9 cellular contexts compared by ENCODE assay signal in the genomic region with DNA sequence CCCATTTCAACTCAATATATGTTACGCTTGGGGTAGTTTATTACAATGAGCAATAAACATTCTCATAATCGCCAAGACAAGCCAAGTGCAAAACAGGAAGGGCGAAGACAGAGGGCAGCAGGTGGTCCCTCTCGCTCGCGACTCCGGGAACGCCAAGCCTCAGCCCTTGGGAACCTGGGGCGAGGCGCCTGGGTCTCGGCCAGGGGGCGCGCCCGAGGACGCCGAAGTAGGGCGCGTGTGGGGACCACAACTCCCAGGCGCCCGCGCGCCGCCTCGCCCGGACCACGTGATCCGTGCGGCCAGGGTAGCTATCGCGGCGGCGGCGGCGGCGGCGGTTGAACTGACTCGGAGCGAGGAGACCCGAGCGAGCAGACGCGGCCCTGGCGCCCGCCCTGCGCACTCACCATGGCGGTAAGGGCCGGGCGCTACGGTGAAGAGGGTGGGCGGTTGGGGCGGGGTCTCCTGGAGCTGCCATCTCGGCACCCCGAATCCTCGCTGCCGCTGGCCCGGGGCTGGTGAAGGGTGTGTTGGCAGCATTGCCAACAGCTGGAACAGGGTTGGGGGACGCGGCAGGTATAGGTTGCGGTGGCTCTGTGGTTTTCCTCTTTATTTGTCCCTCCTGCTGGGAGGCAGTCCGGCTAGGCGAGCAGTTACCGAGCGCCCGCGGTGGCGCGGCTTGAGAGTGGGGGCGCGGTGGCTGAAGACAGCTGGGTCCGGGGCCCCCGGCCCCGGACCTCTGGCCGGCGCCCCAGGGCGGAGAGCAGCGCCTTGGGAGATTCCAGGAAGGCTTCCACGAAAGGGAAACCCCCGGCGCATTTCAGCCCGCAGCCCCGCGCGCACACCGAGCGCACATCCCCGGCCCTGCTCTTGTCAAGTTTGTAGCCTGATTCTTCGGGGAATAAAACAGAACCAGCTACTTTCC. TPM values are rescaled to one million over a fixed set of nuclear protein-coding genes. Genes with fewer than 3 reads are reported as not detected.
DNase-seq lines count a peak whose midpoint lies in the region; ATAC-seq, FAIRE-seq and TF ChIP-seq lines count a peak whose summit lies in the region.
"Had no signal": no experiment of that assay in that cellular context is flagged by ENCODE, and none has a peak within 500 bp of the region (broad histone marks: within the 10 kb centered on the region; RNA-seq: fewer than 3 reads in every experiment).

A gene with protein sequence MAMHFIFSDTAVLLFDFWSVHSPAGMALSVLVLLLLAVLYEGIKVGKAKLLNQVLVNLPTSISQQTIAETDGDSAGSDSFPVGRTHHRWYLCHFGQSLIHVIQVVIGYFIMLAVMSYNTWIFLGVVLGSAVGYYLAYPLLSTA (plus strand): TSS at position 338 of the 922 bp plus-strand sequence. CDS start 68 bp downstream, at position 406.

- TF ChIP-seq EP300 in HepG2 (IDR thresholded peaks at IDR 0.05; ENCODE audit: low read depth in 2 of 2, low read length in 2 of 2) (no peak), HepG2 (CRISPR knock-in tag; IDR thresholded peaks at IDR 0.05; ENCODE audit: borderline replicate concordance) (no peak)

- peaks cover 74% of the 10 kb centered on the region for H3K4me1 ChIP-seq in HepG2 (ENCODE audit: insufficient read depth, low read length)

- H3K4me1 Mint-ChIP-seq in dendritic cell treated with granulocyte-macrophage colony-stimulating factor and Interleukin-4, amounts not matched to agents 40 ng/mL and 50 ng/mL, for 4 days (ENCODE audit: low read depth) = peaks cover 63% of the 10 kb centered on the region

- H3K27me3 ChIP-seq in HepG2 (ENCODE audit: control insufficient read depth in 1 of 2, insufficient read depth in 2 of 2, low read length in 2 of 2) = no peaks in the 10 kb centered on the region; a peak in 2 of 5 replicates

- peaks cover 1% of the 10 kb centered on the region for H3K27me3 Mint-ChIP-seq in dendritic cell treated with granulocyte-macrophage colony-stimulating factor and Interleukin-4, amounts not matched to agents 40 ng/mL and 50 ng/mL, for 4 days

- peak within 1 kb of the TSS; percentile 81 for H3K9ac ChIP-seq in HepG2 (ENCODE audit: insufficient read depth, low read depth, low read length)

- peak; percentile 73 for TF ChIP-seq RAD21 in HepG2 (CRISPR knock-in tag; IDR thresholded peaks at IDR 0.05)

- intact Hi-C loops in dendritic cell treated with granulocyte-macrophage colony-stimulating factor and Interleukin-4, amounts not matched to agents 40 ng/mL and 50 ng/mL, for 4 days (cut with micrococcal nuclease) = loop anchor here (5.0 to 10.0 kb wide), 2 partner anchors 36 to 124 kb away; a partner anchor contains a TSS
- intact Hi-C loops in HepG2 (cut with micrococcal nuclease; ENCODE audit: unreplicated experiment) = loop anchor here (5.0 kb wide), 1 partner anchor 71 kb away; a partner anchor contains a TSS

- peak within 1 kb of the TSS; percentile 54 for H3K27ac ChIP-seq in HepG2 (ENCODE audit: extremely low read length, insufficient read depth, low read length)

- no peaks in the 10 kb centered on the region for H3K9me3 ChIP-seq in HepG2 (ENCODE audit: low read length)

- peak; percentile 95 for ATAC-seq in GM19043 (IDR thresholded peaks at IDR 0.05; ENCODE audit: low read depth, unreplicated experiment)
- ATAC-seq in HG03378 (IDR thresholded peaks at IDR 0.05; ENCODE audit: unreplicated experiment) = peak; percentile 57
- peak; percentile 90 for ATAC-seq in HepG2

- H3K9me3 Mint-ChIP-seq in dendritic cell treated with granulocyte-macrophage colony-stimulating factor and Interleukin-4, amounts not matched to agents 40 ng/mL and 50 ng/mL, for 4 days = no peaks in the 10 kb centered on the region

- CTCF ChIA-PET in HepG2 (lab: Yijun Ruan, JAX; ENCODE audit: low intra/inter-chr PET ratio, low total read pairs) = interaction anchor here (1.8 kb wide), 1 partner anchor 39 kb away, joined by 6 read pairs; no protein-coding TSS in a partner anchor

- POLR2A ChIA-PET in HepG2 (lab: Yijun Ruan, JAX) = interaction anchor here (0.8 to 3.1 kb wide), 7 partner anchors 8 to 281 kb away, joined by 3 to 20 read pairs (median 4); a partner anchor contains a TSS

- peak; percentile 75 to 77 for TF ChIP-seq POLR2A in HepG2 (IDR thresholded peaks at IDR 0.05; ENCODE audit: insufficient read depth in 1 of 2, low read depth in 2 of 2, low read length in 2 of 2)

- peak; percentile 79 for TF ChIP-seq CTCF in HepG2 (CRISPR knock-in tag; IDR thresholded peaks at IDR 0.05)

- in situ Hi-C loops in HepG2 (cut with HindIII; ENCODE audit: extremely low pct_ligation_motif_present, low pct_unique_long_range_greater_than_20kb) = no loop called here

- H3K27ac Mint-ChIP-seq in dendritic cell treated with granulocyte-macrophage colony-stimulating factor and Interleukin-4, amounts not matched to agents 40 ng/mL and 50 ng/mL, for 4 days = peak within 1 kb of the TSS; percentile 99

- H4K20me1 ChIP-seq in HepG2 (ENCODE audit: insufficient read depth, low read length) = no peaks in the 10 kb centered on the region

- DNase-seq in Ammon's horn (ENCODE audit: low spot score) (peak; percentile 91), NCI-H510A treated with DMSO at 0.1 percent for 48 hours (lab: John Stamatoyannopoulos, UW) (peak; percentile 85), HepG2 (ENCODE audit: low spot score) (peak; percentile 77)
- peak; percentile 82 for DNase-seq in activated CD4-positive, alpha-beta T cell treated with anti-CD3 and anti-CD28 coated beads, Interleukin-2, amount 50 U/mL, for 1 hour
- DNase-seq in stimulated activated CD4-positive, alpha-beta T cell treated with anti-CD3 and anti-CD28 coated beads, Interleukin-2, amount 100 ng/mL, for 48 hours = peak; percentile 84 to 87

- FAIRE-seq in HepG2 (lab: Jason Lieb, UNC) = no peak
- FAIRE-seq: TTC549 had no signal

- no peaks in the 10 kb centered on the region; a peak in 1 of 5 replicates for H3K36me3 ChIP-seq in HepG2 (replicated peaks in 1 of 2; ENCODE audit: control insufficient read depth in 1 of 2, insufficient read depth in 2 of 2, low read length in 2 of 2)

- WGBS in HepG2 (ENCODE audit: low lambda C conversion rate) = 11% methylated on average over 5 of the region's 87 CpGs

- no peaks in the 10 kb centered on the region for H3K79me2 ChIP-seq in HepG2 (ENCODE audit: insufficient read depth, low read length)

- peak within 1 kb of the TSS; percentile 90 for H3K4me3 Mint-ChIP-seq in dendritic cell treated with granulocyte-macrophage colony-stimulating factor and Interleukin-4, amounts not matched to agents 40 ng/mL and 50 ng/mL, for 4 days

- no TSS peak for BruUV-seq in HepG2 (replicated peaks; lab: Mats Ljungman, UMichigan)

- peak within 1 kb of the TSS; percentile 85 to 96 (median 91) for H3K4me3 ChIP-seq in HepG2 (replicated peaks in 1 of 3; ENCODE audit: insufficient read depth in 1 of 3, low read depth in 2 of 3, low read length in 3 of 3)

- no peak within 1 kb of the TSS for H2AFZ ChIP-seq in HepG2 (ENCODE audit: low read length)

- H3K36me3 Mint-ChIP-seq in dendritic cell treated with granulocyte-macrophage colony-stimulating factor and Interleukin-4, amounts not matched to agents 40 ng/mL and 50 ng/mL, for 4 days (ENCODE audit: low read depth) = peaks cover 44% of the 10 kb centered on the region

- peak within 1 kb of the TSS; percentile 82 for H3K4me2 ChIP-seq in HepG2 (ENCODE audit: low read depth, low read length)

RNA-seq across cellular contexts. Expression of the gene that starts here (rescaled TPM):
- total RNA-seq in HepG2 (2016; rRNA removed; fragmentation: Illumina TruSeq; extraction: Trizol) = 6.0 and 9.3 TPM in 2 replicates
- total RNA-seq in HepG2 (2016; cell fraction: cytosol; rRNA removed; fragmentation: Illumina TruSeq; extraction: Trizol; ENCODE audit: low read depth) = 1.5 and 1.9 TPM in 2 replicates
- 7.4 and 9.7 TPM in 2 replicates for total RNA-seq in HepG2 (2016; cell fraction: insoluble cytoplasmic fraction; rRNA removed; fragmentation: Illumina TruSeq; extraction: Trizol)
- 3.7 and 5.5 TPM in 2 replicates for total RNA-seq in HepG2 (2016; cell fraction: membrane; rRNA removed; fragmentation: Illumina TruSeq; extraction: Trizol)
- 9.1 TPM in 2 replicates for total RNA-seq in HepG2 (2016; cell fraction: nucleus; rRNA removed; fragmentation: Illumina TruSeq; extraction: Trizol)
- 10.2 and 10.9 TPM in 2 replicates for polyA plus RNA-seq in HepG2 (2011; rRNA removed)
- 10.4 and 13.6 TPM in 2 replicates for polyA plus RNA-seq in HepG2 (2011; cell fraction: cytosol; rRNA removed)
- 5.6 and 5.9 TPM in 2 replicates for polyA plus RNA-seq in HepG2 (2011; cell fraction: nucleus; rRNA removed)
- polyA plus RNA-seq in HepG2 (2012) = 3.1 and 5.5 TPM in 2 replicates
- polyA plus RNA-seq in HepG2 (2016; cell fraction: cytosol; fragmentation: Illumina TruSeq; extraction: Trizol; ENCODE audit: low read depth) = 1.0 and 1.6 TPM in 2 replicates
- polyA plus RNA-seq in HepG2 (2016; cell fraction: insoluble cytoplasmic fraction; fragmentation: Illumina TruSeq; extraction: Trizol; ENCODE audit: low read depth) = 5.0 and 5.6 TPM in 2 replicates
- polyA plus RNA-seq in HepG2 (2016; cell fraction: membrane; fragmentation: Illumina TruSeq; extraction: Trizol; ENCODE audit: low read depth) = 2.8 and 2.9 TPM in 2 replicates
- polyA plus RNA-seq in HepG2 (2016; cell fraction: nucleus; fragmentation: Illumina TruSeq; extraction: Trizol; ENCODE audit: insufficient read depth, low read depth) = 10.8 and 11.0 TPM in 2 replicates
- 10.3 and 20.0 TPM in 2 replicates for polyA minus RNA-seq in HepG2 (2011; rRNA and poly(A)+ RNA removed; ENCODE audit: low replicate concordance)
- polyA minus RNA-seq in HepG2 (2011; cell fraction: cytosol; rRNA and poly(A)+ RNA removed) = 3.7 and 5.4 TPM in 2 replicates
- polyA minus RNA-seq in HepG2 (2011; cell fraction: nucleus; rRNA and poly(A)+ RNA removed) = 12.2 and 15.7 TPM in 2 replicates

Comparison
In these comparisons a context has a peak if more than half of its experiments do, and no peak if none do; other contexts are left out.
1. Peak in every context shown above with its lines: DNase-seq, ATAC-seq, H3K4me3 ChIP-seq and H3K27ac ChIP-seq.